ENCODE assay signal across 1 cellular context in the genomic region with DNA sequence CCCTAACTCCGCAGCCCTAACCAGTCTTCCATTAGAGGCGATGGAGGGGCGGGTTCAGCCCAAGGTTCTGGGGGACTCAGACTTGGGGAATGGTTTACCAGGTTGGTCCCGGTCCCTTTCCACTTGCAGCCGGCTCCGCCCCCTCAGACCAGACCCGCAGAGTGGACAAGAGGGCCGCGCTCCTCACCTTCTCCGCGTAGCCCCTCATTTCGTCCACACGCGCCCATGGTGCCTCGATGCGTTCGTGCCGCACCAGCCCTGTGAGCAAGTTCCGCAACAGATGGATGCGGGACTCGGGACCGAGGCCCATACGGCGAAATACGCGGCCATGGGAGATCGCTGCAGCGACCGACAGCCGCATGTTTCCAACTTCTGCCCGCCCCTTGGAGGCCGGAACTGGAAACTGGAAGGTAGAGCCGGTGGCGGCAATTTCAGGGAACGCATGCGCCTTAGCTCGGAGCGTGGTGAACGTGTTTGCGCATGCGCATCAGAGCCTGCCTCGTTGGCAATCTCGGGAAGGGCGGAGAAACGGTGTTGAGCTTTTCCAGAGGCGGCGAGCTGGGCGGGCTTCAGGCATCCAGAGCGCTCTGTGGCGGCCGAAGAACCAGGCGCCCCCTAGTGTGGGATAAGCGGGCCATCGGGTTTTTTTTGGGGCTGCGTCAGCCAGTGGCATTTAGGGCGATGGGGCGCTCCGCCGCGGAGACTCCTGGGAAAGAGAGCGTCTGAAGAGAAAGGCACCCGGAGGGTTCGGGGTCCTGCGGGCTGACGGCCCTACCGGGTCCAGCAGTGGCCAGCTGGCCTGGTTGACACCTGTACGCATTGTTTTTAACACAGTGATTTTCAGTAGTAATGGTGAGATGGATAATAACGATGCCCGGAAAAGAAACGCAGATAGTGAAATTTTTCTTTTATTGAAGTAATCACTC.
TF ChIP-seq lines count a peak whose summit lies in the region.

Gene MRPL17, minus strand, starts transcription at position 405 of the 926 bp plus-strand sequence. Its CDS starts 44 bp downstream, at position 361.

TF ChIP-seq in K562, 482 proteins besides CTCF, POLR2A, EP300 and RAD21 (continued from another document and continues in another):
- TF ChIP-seq ATF1 (CRISPR knock-in tag; IDR thresholded peaks at IDR 0.05) (no peak), ATF1 (tag; IDR thresholded peaks at IDR 0.05) (peak; percentile 82), KDM1A (IDR thresholded peaks at IDR 0.05) (0 out of 4 replicates have a peak, but pooled peaks of 1 of the 2 experiments have one; percentile 20), PTTG1 (tag; IDR thresholded peaks at IDR 0.05; ENCODE audit: low read depth) (no peak), U2AF2 (optimal IDR thresholded peaks at IDR 0.05; ENCODE audit: low read depth, low read length) (no peak), ZNF282 (CRISPR knock-in tag; IDR thresholded peaks at IDR 0.05) (no peak), MAZ (CRISPR knock-in tag; conservative IDR thresholded peaks at IDR 0.05 in 1 of 2, IDR thresholded peaks at IDR 0.05 in 1 of 2) (peak; percentile 56 to 75), XRCC4 (IDR thresholded peaks at IDR 0.05; ENCODE audit: extremely low read depth, insufficient read depth, insufficient read length) (no peak), ZNF311 (CRISPR knock-in tag; IDR thresholded peaks at IDR 0.05) (no peak), ZNF384 (IDR thresholded peaks at IDR 0.05; ENCODE audit: low read depth, low read length) (peak; percentile 91), POU5F1 (IDR thresholded peaks at IDR 0.05; ENCODE audit: borderline replicate concordance, low read depth, low read length, partially characterized antibody) (peak; percentile 44), MLX (CRISPR knock-in tag; conservative IDR thresholded peaks at IDR 0.05) (no peak), ZNF79 (CRISPR knock-in tag; IDR thresholded peaks at IDR 0.05; ENCODE audit: low read depth) (no peak), HDAC3 (IDR thresholded peaks at IDR 0.05; ENCODE audit: borderline replicate concordance, partially characterized antibody) (no peak), TGIF2 (CRISPR knock-in tag; IDR thresholded peaks at IDR 0.05) (no peak), RBFOX2 (IDR thresholded peaks at IDR 0.05; ENCODE audit: low read depth, low read length) (peak; percentile 99), PML (IDR thresholded peaks at IDR 0.05; ENCODE audit: low read length) (peak; percentile 86), CSDE1 (IDR thresholded peaks at IDR 0.05) (peak in 1 of 2 experiments; percentile 53; a peak in 2 of 4 replicates), TOE1 (IDR thresholded peaks at IDR 0.05; ENCODE audit: borderline replicate concordance) (peak; percentile 72), TOE1 (CRISPR knock-in tag; IDR thresholded peaks at IDR 0.05; ENCODE audit: borderline replicate concordance, low read depth) (0 out of 2 replicates have a peak, but pooled peaks have one; percentile 52), ID3 (CRISPR knock-in tag; IDR thresholded peaks at IDR 0.05) (no peak), ID3 (tag; IDR thresholded peaks at IDR 0.05) (peak; percentile 40; the same call in 1 of the 2 replicates), XRCC3 (IDR thresholded peaks at IDR 0.05) (no peak), ZNF644 (tag; IDR thresholded peaks at IDR 0.05; ENCODE audit: low read depth) (no peak), JUND (IDR thresholded peaks at IDR 0.05; ENCODE audit: borderline replicate concordance, low read depth, low read length) (peak; percentile 78), JUND (tag; IDR thresholded peaks at IDR 0.05; ENCODE audit: borderline replicate concordance, low read depth, low read length) (peak; percentile 48; the same call in 1 of the 3 replicates), ZKSCAN1 (IDR thresholded peaks at IDR 0.05; ENCODE audit: low read depth, low read length) (no peak), E2F3 (CRISPR knock-in tag; IDR thresholded peaks at IDR 0.05) (no peak; the same call in 1 of the 2 replicates), JUN (IDR thresholded peaks at IDR 0.05; ENCODE audit: borderline replicate concordance, low read depth, low read length) (peak; percentile 41; the same call in 1 of the 2 replicates), JUN (CRISPR knock-in tag; IDR thresholded peaks at IDR 0.05; ENCODE audit: borderline replicate concordance) (peak; percentile 88; the same call in 1 of the 2 replicates), CCNT2 (IDR thresholded peaks at IDR 0.05; ENCODE audit: borderline replicate concordance, extremely low read depth, insufficient read length, low read depth, low read length) (peak; percentile 55), HMG20B (CRISPR knock-in tag; IDR thresholded peaks at IDR 0.05) (no peak)
- TF ChIP-seq, protein P1, sequence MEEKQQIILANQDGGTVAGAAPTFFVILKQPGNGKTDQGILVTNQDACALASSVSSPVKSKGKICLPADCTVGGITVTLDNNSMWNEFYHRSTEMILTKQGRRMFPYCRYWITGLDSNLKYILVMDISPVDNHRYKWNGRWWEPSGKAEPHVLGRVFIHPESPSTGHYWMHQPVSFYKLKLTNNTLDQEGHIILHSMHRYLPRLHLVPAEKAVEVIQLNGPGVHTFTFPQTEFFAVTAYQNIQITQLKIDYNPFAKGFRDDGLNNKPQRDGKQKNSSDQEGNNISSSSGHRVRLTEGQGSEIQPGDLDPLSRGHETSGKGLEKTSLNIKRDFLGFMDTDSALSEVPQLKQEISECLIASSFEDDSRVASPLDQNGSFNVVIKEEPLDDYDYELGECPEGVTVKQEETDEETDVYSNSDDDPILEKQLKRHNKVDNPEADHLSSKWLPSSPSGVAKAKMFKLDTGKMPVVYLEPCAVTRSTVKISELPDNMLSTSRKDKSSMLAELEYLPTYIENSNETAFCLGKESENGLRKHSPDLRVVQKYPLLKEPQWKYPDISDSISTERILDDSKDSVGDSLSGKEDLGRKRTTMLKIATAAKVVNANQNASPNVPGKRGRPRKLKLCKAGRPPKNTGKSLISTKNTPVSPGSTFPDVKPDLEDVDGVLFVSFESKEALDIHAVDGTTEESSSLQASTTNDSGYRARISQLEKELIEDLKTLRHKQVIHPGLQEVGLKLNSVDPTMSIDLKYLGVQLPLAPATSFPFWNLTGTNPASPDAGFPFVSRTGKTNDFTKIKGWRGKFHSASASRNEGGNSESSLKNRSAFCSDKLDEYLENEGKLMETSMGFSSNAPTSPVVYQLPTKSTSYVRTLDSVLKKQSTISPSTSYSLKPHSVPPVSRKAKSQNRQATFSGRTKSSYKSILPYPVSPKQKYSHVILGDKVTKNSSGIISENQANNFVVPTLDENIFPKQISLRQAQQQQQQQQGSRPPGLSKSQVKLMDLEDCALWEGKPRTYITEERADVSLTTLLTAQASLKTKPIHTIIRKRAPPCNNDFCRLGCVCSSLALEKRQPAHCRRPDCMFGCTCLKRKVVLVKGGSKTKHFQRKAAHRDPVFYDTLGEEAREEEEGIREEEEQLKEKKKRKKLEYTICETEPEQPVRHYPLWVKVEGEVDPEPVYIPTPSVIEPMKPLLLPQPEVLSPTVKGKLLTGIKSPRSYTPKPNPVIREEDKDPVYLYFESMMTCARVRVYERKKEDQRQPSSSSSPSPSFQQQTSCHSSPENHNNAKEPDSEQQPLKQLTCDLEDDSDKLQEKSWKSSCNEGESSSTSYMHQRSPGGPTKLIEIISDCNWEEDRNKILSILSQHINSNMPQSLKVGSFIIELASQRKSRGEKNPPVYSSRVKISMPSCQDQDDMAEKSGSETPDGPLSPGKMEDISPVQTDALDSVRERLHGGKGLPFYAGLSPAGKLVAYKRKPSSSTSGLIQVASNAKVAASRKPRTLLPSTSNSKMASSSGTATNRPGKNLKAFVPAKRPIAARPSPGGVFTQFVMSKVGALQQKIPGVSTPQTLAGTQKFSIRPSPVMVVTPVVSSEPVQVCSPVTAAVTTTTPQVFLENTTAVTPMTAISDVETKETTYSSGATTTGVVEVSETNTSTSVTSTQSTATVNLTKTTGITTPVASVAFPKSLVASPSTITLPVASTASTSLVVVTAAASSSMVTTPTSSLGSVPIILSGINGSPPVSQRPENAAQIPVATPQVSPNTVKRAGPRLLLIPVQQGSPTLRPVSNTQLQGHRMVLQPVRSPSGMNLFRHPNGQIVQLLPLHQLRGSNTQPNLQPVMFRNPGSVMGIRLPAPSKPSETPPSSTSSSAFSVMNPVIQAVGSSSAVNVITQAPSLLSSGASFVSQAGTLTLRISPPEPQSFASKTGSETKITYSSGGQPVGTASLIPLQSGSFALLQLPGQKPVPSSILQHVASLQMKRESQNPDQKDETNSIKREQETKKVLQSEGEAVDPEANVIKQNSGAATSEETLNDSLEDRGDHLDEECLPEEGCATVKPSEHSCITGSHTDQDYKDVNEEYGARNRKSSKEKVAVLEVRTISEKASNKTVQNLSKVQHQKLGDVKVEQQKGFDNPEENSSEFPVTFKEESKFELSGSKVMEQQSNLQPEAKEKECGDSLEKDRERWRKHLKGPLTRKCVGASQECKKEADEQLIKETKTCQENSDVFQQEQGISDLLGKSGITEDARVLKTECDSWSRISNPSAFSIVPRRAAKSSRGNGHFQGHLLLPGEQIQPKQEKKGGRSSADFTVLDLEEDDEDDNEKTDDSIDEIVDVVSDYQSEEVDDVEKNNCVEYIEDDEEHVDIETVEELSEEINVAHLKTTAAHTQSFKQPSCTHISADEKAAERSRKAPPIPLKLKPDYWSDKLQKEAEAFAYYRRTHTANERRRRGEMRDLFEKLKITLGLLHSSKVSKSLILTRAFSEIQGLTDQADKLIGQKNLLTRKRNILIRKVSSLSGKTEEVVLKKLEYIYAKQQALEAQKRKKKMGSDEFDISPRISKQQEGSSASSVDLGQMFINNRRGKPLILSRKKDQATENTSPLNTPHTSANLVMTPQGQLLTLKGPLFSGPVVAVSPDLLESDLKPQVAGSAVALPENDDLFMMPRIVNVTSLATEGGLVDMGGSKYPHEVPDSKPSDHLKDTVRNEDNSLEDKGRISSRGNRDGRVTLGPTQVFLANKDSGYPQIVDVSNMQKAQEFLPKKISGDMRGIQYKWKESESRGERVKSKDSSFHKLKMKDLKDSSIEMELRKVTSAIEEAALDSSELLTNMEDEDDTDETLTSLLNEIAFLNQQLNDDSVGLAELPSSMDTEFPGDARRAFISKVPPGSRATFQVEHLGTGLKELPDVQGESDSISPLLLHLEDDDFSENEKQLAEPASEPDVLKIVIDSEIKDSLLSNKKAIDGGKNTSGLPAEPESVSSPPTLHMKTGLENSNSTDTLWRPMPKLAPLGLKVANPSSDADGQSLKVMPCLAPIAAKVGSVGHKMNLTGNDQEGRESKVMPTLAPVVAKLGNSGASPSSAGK (IDR thresholded peaks at IDR 0.05): peak; percentile 94
- TF ChIP-seq, protein P2, sequence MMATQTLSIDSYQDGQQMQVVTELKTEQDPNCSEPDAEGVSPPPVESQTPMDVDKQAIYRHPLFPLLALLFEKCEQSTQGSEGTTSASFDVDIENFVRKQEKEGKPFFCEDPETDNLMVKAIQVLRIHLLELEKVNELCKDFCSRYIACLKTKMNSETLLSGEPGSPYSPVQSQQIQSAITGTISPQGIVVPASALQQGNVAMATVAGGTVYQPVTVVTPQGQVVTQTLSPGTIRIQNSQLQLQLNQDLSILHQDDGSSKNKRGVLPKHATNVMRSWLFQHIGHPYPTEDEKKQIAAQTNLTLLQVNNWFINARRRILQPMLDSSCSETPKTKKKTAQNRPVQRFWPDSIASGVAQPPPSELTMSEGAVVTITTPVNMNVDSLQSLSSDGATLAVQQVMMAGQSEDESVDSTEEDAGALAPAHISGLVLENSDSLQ (IDR thresholded peaks at IDR 0.05): peak; percentile 32
- TF ChIP-seq, protein P3, sequence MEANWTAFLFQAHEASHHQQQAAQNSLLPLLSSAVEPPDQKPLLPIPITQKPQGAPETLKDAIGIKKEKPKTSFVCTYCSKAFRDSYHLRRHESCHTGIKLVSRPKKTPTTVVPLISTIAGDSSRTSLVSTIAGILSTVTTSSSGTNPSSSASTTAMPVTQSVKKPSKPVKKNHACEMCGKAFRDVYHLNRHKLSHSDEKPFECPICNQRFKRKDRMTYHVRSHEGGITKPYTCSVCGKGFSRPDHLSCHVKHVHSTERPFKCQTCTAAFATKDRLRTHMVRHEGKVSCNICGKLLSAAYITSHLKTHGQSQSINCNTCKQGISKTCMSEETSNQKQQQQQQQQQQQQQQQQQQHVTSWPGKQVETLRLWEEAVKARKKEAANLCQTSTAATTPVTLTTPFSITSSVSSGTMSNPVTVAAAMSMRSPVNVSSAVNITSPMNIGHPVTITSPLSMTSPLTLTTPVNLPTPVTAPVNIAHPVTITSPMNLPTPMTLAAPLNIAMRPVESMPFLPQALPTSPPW (CRISPR knock-in tag; IDR thresholded peaks at IDR 0.05): peak; percentile 44; the same call in 1 of the 2 replicates
- TF ChIP-seq, protein P4, sequence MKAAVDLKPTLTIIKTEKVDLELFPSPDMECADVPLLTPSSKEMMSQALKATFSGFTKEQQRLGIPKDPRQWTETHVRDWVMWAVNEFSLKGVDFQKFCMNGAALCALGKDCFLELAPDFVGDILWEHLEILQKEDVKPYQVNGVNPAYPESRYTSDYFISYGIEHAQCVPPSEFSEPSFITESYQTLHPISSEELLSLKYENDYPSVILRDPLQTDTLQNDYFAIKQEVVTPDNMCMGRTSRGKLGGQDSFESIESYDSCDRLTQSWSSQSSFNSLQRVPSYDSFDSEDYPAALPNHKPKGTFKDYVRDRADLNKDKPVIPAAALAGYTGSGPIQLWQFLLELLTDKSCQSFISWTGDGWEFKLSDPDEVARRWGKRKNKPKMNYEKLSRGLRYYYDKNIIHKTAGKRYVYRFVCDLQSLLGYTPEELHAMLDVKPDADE (conservative IDR thresholded peaks at IDR 0.05; ENCODE audit: control insufficient read depth, low read depth, low read length): peak; percentile 78
